ENCODE assay signal across 16 cellular contexts in the genomic region with DNA sequence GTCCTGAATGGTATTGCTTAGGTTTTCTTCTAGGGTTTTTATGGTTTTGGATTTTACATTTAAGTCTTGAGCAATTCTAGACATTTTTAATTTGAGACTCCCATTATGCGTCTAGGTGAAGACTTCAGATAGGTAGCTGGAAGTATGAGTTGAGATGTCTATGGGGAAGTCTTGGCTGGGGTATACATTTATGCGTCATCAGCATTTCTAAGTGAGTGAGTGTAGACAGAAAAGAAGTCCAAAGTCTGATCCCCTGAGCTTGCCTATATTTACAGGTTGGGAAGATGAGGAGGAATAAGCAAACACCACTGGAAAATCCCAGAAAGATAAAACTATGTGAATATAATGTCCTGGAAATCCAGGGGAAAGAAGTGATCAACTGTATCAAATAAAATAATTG.
DNase-seq lines count a peak whose midpoint lies in the region; ATAC-seq and TF ChIP-seq lines count a peak whose summit lies in the region.
"Had no signal": no experiment of that assay in that cellular context is flagged by ENCODE, and none has a peak within 500 bp of the region (broad histone marks: within the 10 kb centered on the region; RNA-seq: fewer than 3 reads in every experiment).

No MANE protein-coding gene starts in this region.

- H3K27ac Mint-ChIP-seq in MCF 10A (ENCODE audit: low read depth, unreplicated experiment), result no peak overlapping the region
- H3K27ac Mint-ChIP-seq: CD14-positive monocyte; CD4-positive, alpha-beta memory T cell; H9 had no signal

- TF ChIP-seq CTCF in mammary epithelial cell (conservative IDR thresholded peaks at IDR 0.05 in 1 of 2, IDR thresholded peaks at IDR 0.05 in 1 of 2; ENCODE audit: extremely low read depth in 1 of 2, insufficient read depth in 1 of 2, low read depth in 1 of 2, low read length in 2 of 2) (no peak), MCF 10A (IDR thresholded peaks at IDR 0.05; ENCODE audit: unreplicated experiment) (no peak), PC-3 (conservative IDR thresholded peaks at IDR 0.05; ENCODE audit: low read depth, low read length) (no peak), hepatocyte (IDR thresholded peaks at IDR 0.05; ENCODE audit: poor library complexity) (no peak), smooth muscle cell (IDR thresholded peaks at IDR 0.05; ENCODE audit: borderline replicate concordance, insufficient read depth, poor library complexity, severe bottlenecking) (no peak)

- dilution Hi-C loops in mammary epithelial cell (cut with HindIII; ENCODE audit: low sequenced_read_pairs), result no loop called here

- H3K9me2 ChIP-seq in PC-3 (replicated peaks; ENCODE audit: low read length) (no peaks in the 10 kb centered on the region), hepatocyte (replicated peaks; ENCODE audit: insufficient read depth) (no peaks in the 10 kb centered on the region)

- H3K4me3 ChIP-seq in mammary epithelial cell (replicated peaks in 1 of 3; ENCODE audit: insufficient read depth in 1 of 3, low read depth in 2 of 3, low read length in 3 of 3) (no peak overlapping the region), PC-3 (ENCODE audit: low read length) (no peak overlapping the region), hepatocyte (no peak overlapping the region), smooth muscle cell (no peak overlapping the region)
- H3K4me3 ChIP-seq: BLaER1 had no signal

- CTCF ChIA-PET in mammary epithelial cell (lab: Charles Lee; ENCODE audit: low non-redundant PET) (interaction anchor here (0.8 kb wide), 1 partner anchor 481 kb away, joined by 3 read pairs; no protein-coding TSS in a partner anchor), MCF 10A (lab: Yijun Ruan, JAX) (interaction anchor here (0.7 kb wide), 1 partner anchor 142 kb away, joined by 3 read pairs; no protein-coding TSS in a partner anchor), PC-3 (lab: Charles Lee) (no interaction called here)

- WGBS in mammary epithelial cell (ENCODE audit: low coverage, missing lambda C conversion rate), result 96% methylated on average over 2 of the region's 2 CpGs
- WGBS in hepatocyte (ENCODE audit: low lambda C conversion rate, missing lambda C conversion rate), result 81% methylated on average over 2 of the region's 2 CpGs
- 74% methylated on average over 2 of the region's 2 CpGs for WGBS in smooth muscle cell (ENCODE audit: low lambda C conversion rate)

- POLR2A ChIA-PET in MCF 10A (lab: Yijun Ruan, JAX), result no interaction called here
- POLR2A ChIA-PET in PC-3 (lab: Charles Lee; ENCODE audit: unreplicated experiment), result no interaction called here

- H3K36me3 ChIP-seq in mammary epithelial cell (ENCODE audit: insufficient read depth, low read length) (no peaks in the 10 kb centered on the region), PC-3 (ENCODE audit: low read depth, low read length) (no peaks in the 10 kb centered on the region), hepatocyte (replicated peaks; ENCODE audit: insufficient read depth, low read depth) (no peaks in the 10 kb centered on the region), smooth muscle cell (ENCODE audit: low read depth) (no peaks in the 10 kb centered on the region)
- H3K36me3 ChIP-seq: BLaER1 had no signal

- no peak overlapping the region for H3K9ac ChIP-seq in mammary epithelial cell (ENCODE audit: insufficient read depth, low read length)
- H3K9ac ChIP-seq in PC-3 (ENCODE audit: low read length), result no peak overlapping the region
- H3K9ac ChIP-seq in smooth muscle cell (ENCODE audit: low read depth), result no peak overlapping the region
- H3K9ac ChIP-seq: BLaER1 had no signal

- H3K9me3 Mint-ChIP-seq in MCF 10A (ENCODE audit: unreplicated experiment), result no peaks in the 10 kb centered on the region

- no peaks in the 10 kb centered on the region for H3K9me3 ChIP-seq in mammary epithelial cell (replicated peaks; ENCODE audit: insufficient read depth, low read length)
- H3K9me3 ChIP-seq in PC-3 (ENCODE audit: low read length), result no peaks in the 10 kb centered on the region
- H3K9me3 ChIP-seq in hepatocyte (ENCODE audit: low read depth), result no peaks in the 10 kb centered on the region
- H3K9me3 ChIP-seq in smooth muscle cell (replicated peaks; ENCODE audit: low read depth), result no peaks in the 10 kb centered on the region

- H3K36me3 Mint-ChIP-seq in MCF 10A (ENCODE audit: insufficient read depth, unreplicated experiment), result no peaks in the 10 kb centered on the region
- H3K36me3 Mint-ChIP-seq: CD14-positive monocyte; CD4-positive, alpha-beta memory T cell had no signal

- H3K4me1 Mint-ChIP-seq in MCF 10A (ENCODE audit: insufficient read depth, unreplicated experiment), result no peaks in the 10 kb centered on the region
- H3K4me1 Mint-ChIP-seq: CD14-positive monocyte; CD4-positive, alpha-beta memory T cell; H9 had no signal

- H2AFZ ChIP-seq in mammary epithelial cell (ENCODE audit: low read depth, low read length) (peak overlapping the region; percentile 20), PC-3 (ENCODE audit: low read length) (no peak overlapping the region), hepatocyte (no peak overlapping the region), smooth muscle cell (ENCODE audit: low read depth) (no peak overlapping the region)

- no peaks in the 10 kb centered on the region for H3K4me1 ChIP-seq in mammary epithelial cell (ENCODE audit: insufficient read depth, low read length)
- H3K4me1 ChIP-seq in PC-3 (ENCODE audit: insufficient read depth, low read length), result no peaks in the 10 kb centered on the region
- H3K4me1 ChIP-seq in hepatocyte (ENCODE audit: insufficient read depth), result no peaks in the 10 kb centered on the region
- no peaks in the 10 kb centered on the region for H3K4me1 ChIP-seq in smooth muscle cell (ENCODE audit: low read depth)

- no peak overlapping the region for H3K27ac ChIP-seq in mammary epithelial cell (ENCODE audit: insufficient read depth, low read depth, low read length)
- no peak overlapping the region for H3K27ac ChIP-seq in PC-3 (ENCODE audit: low read length)
- no peak overlapping the region for H3K27ac ChIP-seq in hepatocyte
- H3K27ac ChIP-seq in smooth muscle cell (ENCODE audit: low read depth), result no peak overlapping the region
- H3K27ac ChIP-seq: 22Rv1, BLaER1 had no signal

- in situ Hi-C loops in mammary epithelial cell (cut with MboI; ENCODE audit: low sequenced_read_pairs in 2 of 2), result no loop called here

- no peak overlapping the region for H3K4me3 Mint-ChIP-seq in MCF 10A (ENCODE audit: unreplicated experiment)
- H3K4me3 Mint-ChIP-seq: CD14-positive monocyte; CD4-positive, alpha-beta memory T cell; H9 had no signal

- H3K4me2 ChIP-seq in mammary epithelial cell (ENCODE audit: insufficient read depth, low read depth, low read length) (peak overlapping the region; percentile 44), PC-3 (ENCODE audit: low read length) (0 out of 2 replicates have a peak overlapping the region, but pooled peaks have one; percentile 4), hepatocyte (peak overlapping the region; percentile 54), smooth muscle cell (peak overlapping the region; percentile 62)
- H3K4me2 ChIP-seq: BLaER1 had no signal

- intact Hi-C loops in mammary epithelial cell (cut with micrococcal nuclease) (no loop called here), MCF 10A (cut with micrococcal nuclease) (no loop called here), PC-3 (cut with micrococcal nuclease) (no loop called here)

- H4K20me1 ChIP-seq in mammary epithelial cell (ENCODE audit: insufficient read depth, low read length), result no peaks in the 10 kb centered on the region
- no peaks in the 10 kb centered on the region for H4K20me1 ChIP-seq in PC-3 (ENCODE audit: low read length)
- H4K20me1 ChIP-seq in hepatocyte (ENCODE audit: insufficient read depth, poor library complexity, severe bottlenecking), result no peaks in the 10 kb centered on the region
- H4K20me1 ChIP-seq in smooth muscle cell (ENCODE audit: low read depth), result no peaks in the 10 kb centered on the region
- H4K20me1 ChIP-seq: BLaER1 had no signal

- H3K79me2 ChIP-seq in mammary epithelial cell (ENCODE audit: insufficient read depth, low read length) (no peaks in the 10 kb centered on the region), PC-3 (ENCODE audit: low read length) (no peaks in the 10 kb centered on the region), hepatocyte (no peaks in the 10 kb centered on the region), smooth muscle cell (ENCODE audit: low read depth) (no peaks in the 10 kb centered on the region)

- DNase-seq in mammary epithelial cell (no peak), MCF 10A (ENCODE audit: unreplicated experiment) (no peak), PC-3 (no peak), hepatocyte (ENCODE audit: low spot score) (no peak), smooth muscle cell (lab: John Stamatoyannopoulos, UW; ENCODE audit: unreplicated experiment) (no peak), NCI-H2081 (lab: John Stamatoyannopoulos, UW) (no peak), GM19240 (ENCODE audit: insufficient read length, low spot score) (no peak)
- DNase-seq: CD4-positive, alpha-beta memory T cell; DMS 273 treated with DMSO at 0.1 percent for 48 hours; DMS53; H9; KBM-7 had no signal

- no peak for ATAC-seq in PC-3
- no peak for ATAC-seq in HG02981 (IDR thresholded peaks at IDR 0.05; ENCODE audit: unreplicated experiment)

- H3F3A ChIP-seq in PC-3 (ENCODE audit: low read length, unreplicated experiment) (no peaks in the 10 kb centered on the region), smooth muscle cell (ENCODE audit: low read depth) (no peaks in the 10 kb centered on the region)

- BruUV-seq in mammary epithelial cell (replicated peaks; lab: Mats Ljungman, UMichigan), result no TSS peak
- no TSS peak for BruUV-seq in MCF 10A (replicated peaks; lab: Mats Ljungman, UMichigan)
- no TSS peak for BruUV-seq in PC-3 (replicated peaks; lab: Mats Ljungman, UMichigan)

- H3K27me3 Mint-ChIP-seq in MCF 10A (ENCODE audit: insufficient read depth, unreplicated experiment), result no peaks in the 10 kb centered on the region
- H3K27me3 Mint-ChIP-seq: CD4-positive, alpha-beta memory T cell had no signal

- H3K27me3 ChIP-seq in mammary epithelial cell (ENCODE audit: insufficient read depth, low read length), result no peaks in the 10 kb centered on the region
- H3K27me3 ChIP-seq in PC-3 (ENCODE audit: low read length), result peaks cover 19% of the 10 kb centered on the region; the same call in 1 of the 2 replicates
- no peaks in the 10 kb centered on the region for H3K27me3 ChIP-seq in hepatocyte
- H3K27me3 ChIP-seq in smooth muscle cell (ENCODE audit: low read depth), result no peaks in the 10 kb centered on the region
- H3K27me3 ChIP-seq: BLaER1 had no signal

Comparison
In these comparisons a context has a peak if more than half of its experiments do, and no peak if none do; other contexts are left out.
1. H3K4me2 ChIP-seq: peak in every context shown above with its lines; median percentile 62 in smooth muscle cell; 54 in hepatocyte; 44 in mammary epithelial cell; 4 in PC-3.